ENCODE assay signal across 11 cellular contexts in genomic region chr1:199742547-199742946, GRCh38.
DNase-seq lines count a peak whose midpoint lies in the region; ATAC-seq and TF ChIP-seq lines count a peak whose summit lies in the region.
"Had no signal": no experiment of that assay in that cellular context is flagged by ENCODE, and none has a peak within 500 bp of the region (broad histone marks: within the 10 kb centered on the region; RNA-seq: fewer than 3 reads in every experiment).

No MANE protein-coding gene starts in this region.

- peaks cover 0 to 16% of the 10 kb centered on the region in 2 donors for H3K27me3 Mint-ChIP-seq in effector memory CD8-positive, alpha-beta T cell

- no peak overlapping the region for H3K27ac Mint-ChIP-seq in effector memory CD8-positive, alpha-beta T cell
- H3K27ac Mint-ChIP-seq: natural killer cell treated with Interleukin-12 subunit alpha and Interleukin-12 subunit beta and Interleukin-15 and Interleukin-18, amount 100 ng/mL, for 72 hours had no signal

- no peak overlapping the region for H3K4me3 Mint-ChIP-seq in effector memory CD8-positive, alpha-beta T cell
- H3K4me3 Mint-ChIP-seq: natural killer cell treated with Interleukin-12 subunit alpha and Interleukin-12 subunit beta and Interleukin-15 and Interleukin-18, amount 100 ng/mL, for 72 hours had no signal

- H3K9me3 Mint-ChIP-seq in effector memory CD8-positive, alpha-beta T cell = no peaks in the 10 kb centered on the region
- H3K9me3 Mint-ChIP-seq: natural killer cell treated with Interleukin-12 subunit alpha and Interleukin-12 subunit beta and Interleukin-15 and Interleukin-18, amount 100 ng/mL, for 72 hours had no signal

- no peaks in the 10 kb centered on the region for H3K27me3 ChIP-seq in foreskin keratinocyte

- no peaks in the 10 kb centered on the region for H3K36me3 Mint-ChIP-seq in effector memory CD8-positive, alpha-beta T cell (ENCODE audit: insufficient read depth)
- H3K36me3 Mint-ChIP-seq: natural killer cell treated with Interleukin-12 subunit alpha and Interleukin-12 subunit beta and Interleukin-15 and Interleukin-18, amount 100 ng/mL, for 72 hours had no signal

- TF ChIP-seq CTCF in foreskin keratinocyte (conservative IDR thresholded peaks at IDR 0.05) = no peak

- H3K4me1 Mint-ChIP-seq in effector memory CD8-positive, alpha-beta T cell (ENCODE audit: low read depth in 2 of 2) = no peaks in the 10 kb centered on the region

- peak; percentile 86 for ATAC-seq in SK-N-SH treated with all-trans-retinoic acid at 6 μM for 48 hours
- peak; percentile 98 for ATAC-seq in foreskin keratinocyte
- ATAC-seq in effector memory CD8-positive, alpha-beta T cell (replicated peaks) = no peak
- ATAC-seq: natural killer cell treated with Interleukin-12 subunit alpha and Interleukin-12 subunit beta and Interleukin-15 and Interleukin-18, amount 100 ng/mL, for 72 hours had no signal

- H3K27ac ChIP-seq in foreskin keratinocyte = peak overlapping the region; percentile 87

- peaks cover 18% of the 10 kb centered on the region for H3K4me1 ChIP-seq in foreskin keratinocyte

- DNase-seq in 8988T (peak; percentile 20), HCEC 1CT (peak; percentile 95), foreskin keratinocyte (peak; percentile 75 to 86), NCI-H82 (lab: John Stamatoyannopoulos, UW) (no peak), ureter (ENCODE audit: low spot score) (no peak)
- DNase-seq in effector memory CD8-positive, alpha-beta T cell = no peak
- no peak for DNase-seq in stimulated activated CD4-positive, alpha-beta T cell treated with anti-CD3 and anti-CD28 coated beads, Interleukin-4, amount 100 ng/mL, for 24 hours
- DNase-seq: COR-L47, SHP77 had no signal

TF ChIP-seq in SK-N-SH treated with all-trans-retinoic acid at 6 μM for 48 hours, 23 proteins besides CTCF, POLR2A, EP300 and RAD21:
- TF ChIP-seq ZFP3 (CRISPR knock-in tag; IDR thresholded peaks at IDR 0.05) = 0 out of 2 replicates have a peak, but pooled peaks have one; percentile 56
- TF ChIP-seq SNAI2 (CRISPR knock-in tag; IDR thresholded peaks at IDR 0.05) = no peak

Comparison
In these comparisons a context has a peak if more than half of its experiments do, and no peak if none do; other contexts are left out.
1. DNase-seq: peak in 8988T (single experiment), HCEC 1CT (single experiment) and foreskin keratinocyte (2 of 2); none in NCI-H82 (single experiment), ureter (single experiment), effector memory CD8-positive, alpha-beta T cell (0 of 3) and stimulated activated CD4-positive, alpha-beta T cell treated with anti-CD3 and anti-CD28 coated beads, Interleukin-4, amount 100 ng/mL, for 24 hours (single experiment).